ENCODE assay signal across 8 cellular contexts in genomic region chr10:17200885-17201164, GRCh38. TPM values are rescaled to one million over a fixed set of nuclear protein-coding genes. Genes with fewer than 3 reads are reported as not detected.
DNase-seq lines count a peak whose midpoint lies in the region; ATAC-seq and TF ChIP-seq lines count a peak whose summit lies in the region.

No MANE protein-coding gene starts in this region.

- H3K27me3 ChIP-seq in esophagus squamous epithelium = no peaks in the 10 kb centered on the region

- 0 to 1% methylated on average over 6 to 7 of the region's 7 CpGs for WGBS in esophagus squamous epithelium, 2 donors

- peak; percentile 25 for ATAC-seq in GM21786 (IDR thresholded peaks at IDR 0.05; ENCODE audit: unreplicated experiment)

- H3K4me3 ChIP-seq in esophagus squamous epithelium = peak overlapping the region; percentile 56 to 90 (median 72)

- peaks cover 4 to 41% (median 8%) of the 10 kb centered on the region in 3 donors for H3K4me1 ChIP-seq in esophagus squamous epithelium

- H3K9me3 ChIP-seq in esophagus squamous epithelium = no peaks in the 10 kb centered on the region

- intact Hi-C loops in esophagus squamous epithelium (cut with DNase I) = no loop called here

- H3K27ac ChIP-seq in esophagus squamous epithelium = peak overlapping the region; percentile 85 to 95 (median 94)

- DNase-seq in NCI-H510A treated with DMSO at 0.1 percent for 48 hours (lab: John Stamatoyannopoulos, UW) (peak; percentile 36), NCI-H510A (lab: John Stamatoyannopoulos, UW) (no peak), Kasumi-1 (lab: John Stamatoyannopoulos, UW) (peak; percentile 66 to 73), esophagus squamous epithelium (lab: John Stamatoyannopoulos, UW) (no peak), myocyte (ENCODE audit: low read depth) (peak; percentile 66), ecto neural progenitor cell (ENCODE audit: low spot score) (no peak)
- peak; percentile 17 to 30 for DNase-seq in activated CD4-positive, alpha-beta T cell treated with anti-CD3 and anti-CD28 coated beads for 4 hours

- TF ChIP-seq CTCF in esophagus squamous epithelium (IDR thresholded peaks at IDR 0.05) = no peak

- no peak for TF ChIP-seq POLR2A in esophagus squamous epithelium (IDR thresholded peaks at IDR 0.05)

- H3K36me3 ChIP-seq in esophagus squamous epithelium = no peaks in the 10 kb centered on the region

RNA-seq across cellular contexts. Expression of gene TRDMT1, which starts 0.6 kb away (rescaled TPM):
- total RNA-seq in esophagus squamous epithelium = 1 to 10 TPM; 1.3 to 5.9 (median 2.6) TPM
- 2.6 and 5.4 TPM in 2 replicates for total RNA-seq in myocyte
- polyA plus RNA-seq in myocyte (2012) = 2.1 TPM

RNA-seq across cellular contexts. Expression of gene VIM, which starts 27.2 kb away (rescaled TPM):
- 1,000 to 10,000 TPM in 1 of 4 donors, 100 to 1,000 TPM in 2, 10 to 100 TPM in 1; 55.2 to 1,252 (median 375) TPM for total RNA-seq in esophagus squamous epithelium
- total RNA-seq in myocyte = 1,826 and 1,896 TPM in 2 replicates
- 2,428 TPM for polyA plus RNA-seq in myocyte (2012)

Comparison
In these comparisons a context has a peak if more than half of its experiments do, and no peak if none do; other contexts are left out.
1. DNase-seq: peak in NCI-H510A treated with DMSO at 0.1 percent for 48 hours (single experiment), Kasumi-1 (2 of 2), activated CD4-positive, alpha-beta T cell treated with anti-CD3 and anti-CD28 coated beads for 4 hours (2 of 2) and myocyte (single experiment); none in NCI-H510A (single experiment), esophagus squamous epithelium (single experiment) and ecto neural progenitor cell (single experiment).